9 cellular contexts compared by ENCODE assay signal in genomic region chr16:3400779-3401688, GRCh38. TPM values are rescaled to one million over a fixed set of nuclear protein-coding genes. Genes with fewer than 3 reads are reported as not detected.
DNase-seq lines count a peak whose midpoint lies in the region; ATAC-seq, FAIRE-seq and TF ChIP-seq lines count a peak whose summit lies in the region.
"Had no signal": no experiment of that assay in that cellular context is flagged by ENCODE, and none has a peak within 500 bp of the region (broad histone marks: within the 10 kb centered on the region; RNA-seq: fewer than 3 reads in every experiment).

Gene ZNF174, plus strand, starts transcription at chr16:3401215. Its CDS starts 790 bp downstream, at chr16:3402005.
Gene ZSCAN32, minus strand, starts transcription at chr16:3401004. Its CDS starts 3,447 bp downstream, at chr16:3397557.

- FAIRE-seq in kidney (lab: Jason Lieb, UNC): peak; percentile 50
- FAIRE-seq: islet of Langerhans had no signal

- H3K4me1 ChIP-seq in kidney (ENCODE audit: control insufficient read depth in 1 of 2, insufficient read depth in 1 of 2, low read depth in 1 of 2, low read length in 2 of 2): peaks cover 9 to 11% of the 10 kb centered on the region in 2 donors

- peak; percentile 100 for DNase-seq in AG20443 (ENCODE audit: low spot score)
- peak; percentile 96 for DNase-seq in NCI-H446 treated with DMSO at 0.1 percent for 48 hours (lab: John Stamatoyannopoulos, UW)
- peak; percentile 93 to 98 for DNase-seq in cerebellar nuclear complex (lab: John Stamatoyannopoulos, UW)
- peak; percentile 99 for DNase-seq in kidney
- DNase-seq in stimulated activated CD4-positive, alpha-beta T cell treated with anti-CD3 and anti-CD28 coated beads, Interleukin-15, amount 100 ng/mL, for 24 hours: peak; percentile 99

- H3K9ac ChIP-seq in kidney (ENCODE audit: low read length in 2 of 2): peak within 1 kb of the TSS; percentile 81 to 91

- peaks cover 9 to 30% of the 10 kb centered on the region in 2 donors for H3K9me3 ChIP-seq in kidney (ENCODE audit: control insufficient read depth in 1 of 2, low read length in 2 of 2)

- TF ChIP-seq CTCF in kidney (IDR thresholded peaks at IDR 0.05; ENCODE audit: borderline replicate concordance, extremely low read depth, insufficient read depth): no peak

- intact Hi-C loops in kidney (cut with DNase I): no loop called here

- ATAC-seq in GM19035 (IDR thresholded peaks at IDR 0.05; ENCODE audit: unreplicated experiment) (peak; percentile 94), HG03354 (IDR thresholded peaks at IDR 0.05; ENCODE audit: poor library complexity, severe bottlenecking, unreplicated experiment) (peak; percentile 96)
- peak; percentile 99 for ATAC-seq in activated CD4-positive, CD25-positive, alpha-beta regulatory T cell treated with anti-CD3 and anti-CD28 coated beads, Interleukin-2, amount 50 U/mL, for 24 hours

- H3K27ac ChIP-seq in kidney (ENCODE audit: low read depth in 2 of 2, low read length in 2 of 2): peak within 1 kb of the TSS; percentile 58 to 77

- H3K36me3 ChIP-seq in kidney (ENCODE audit: control insufficient read depth in 1 of 2, insufficient read depth in 2 of 2, low read length in 2 of 2): peaks cover 30% of the 10 kb centered on the region in 2 donors

- H3K4me3 ChIP-seq in kidney (ENCODE audit: low read length in 2 of 2): peak within 1 kb of the TSS; percentile 93 to 94

RNA-seq across cellular contexts. Expression of gene ZNF174, which starts in this region (rescaled TPM):
- 12.4 TPM for total RNA-seq in kidney
- 10.9 TPM for polyA plus RNA-seq in kidney (ENCODE audit: insufficient read depth, low read depth, low replicate concordance)

RNA-seq across cellular contexts. Expression of gene ZSCAN32, which starts in this region (rescaled TPM):
- total RNA-seq in kidney: 16.3 TPM
- 9.8 TPM for polyA plus RNA-seq in kidney (ENCODE audit: insufficient read depth, low read depth, low replicate concordance)

Comparison
In these comparisons a context has a peak if more than half of its experiments do, and no peak if none do; other contexts are left out.
1. Peak in every context shown above with its lines: DNase-seq, ATAC-seq, H3K4me3 ChIP-seq and H3K27ac ChIP-seq.